ENCODE assay signal across 9 cellular contexts in the genomic region with DNA sequence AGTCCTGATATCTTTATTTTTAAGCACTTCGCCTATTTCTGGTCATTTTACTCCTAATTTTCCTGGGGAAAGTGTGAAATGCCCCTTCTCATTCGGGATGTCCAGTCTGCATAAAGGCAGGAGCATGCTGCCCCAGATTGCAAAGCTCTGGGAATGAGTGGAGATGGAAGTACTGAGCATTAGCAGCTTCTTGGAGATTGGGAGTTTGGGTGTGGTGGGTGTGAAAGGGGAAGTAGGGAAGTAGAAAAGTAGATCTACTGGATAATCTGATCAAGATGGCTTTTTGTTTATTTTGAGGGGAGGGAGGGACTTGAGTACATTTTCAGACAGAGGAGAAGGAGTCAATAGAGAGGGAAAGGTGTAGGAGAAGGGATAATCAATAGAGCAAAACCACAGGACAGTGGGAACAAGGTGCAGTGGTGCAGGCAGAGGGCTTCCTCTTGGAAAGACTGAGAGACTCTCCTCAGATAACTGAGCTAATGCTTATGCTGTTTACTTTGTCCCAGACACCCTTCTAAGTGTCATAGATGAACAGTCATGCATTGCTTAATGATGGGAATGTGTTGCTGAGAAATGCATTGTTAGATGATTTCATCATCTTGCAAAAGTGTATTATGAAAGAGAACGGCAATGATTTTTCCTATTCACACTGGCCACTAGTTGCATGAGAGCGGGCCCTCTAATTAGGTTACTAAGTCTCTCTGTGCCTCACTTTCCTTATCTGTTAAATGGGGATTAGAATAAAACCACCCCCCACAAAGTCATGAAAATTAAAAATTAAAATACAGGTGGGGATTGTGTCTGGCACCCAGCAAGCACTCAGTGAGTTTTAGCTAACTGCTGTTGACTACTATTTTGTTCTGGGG. TPM values are rescaled to one million over a fixed set of nuclear protein-coding genes. Genes with fewer than 3 reads are reported as not detected.
A peak's percentile ranks its signal among the peaks of the same experiment; 100 is the strongest.
DNase-seq lines count a peak whose midpoint lies in the region; ATAC-seq, FAIRE-seq and TF ChIP-seq lines count a peak whose summit lies in the region.
"Had no signal": no experiment of that assay in that cellular context is flagged by ENCODE, and none has a peak within 500 bp of the region (broad histone marks: within the 10 kb centered on the region; RNA-seq: fewer than 3 reads in every experiment).

No MANE protein-coding gene starts in this region.

- H4K8ac ChIP-seq in trophoblast cell (ENCODE audit: low read depth, low read length): no peak overlapping the region

- H2AK5ac ChIP-seq in trophoblast cell (ENCODE audit: low read length): no peak overlapping the region

- H3K4me2 ChIP-seq in trophoblast cell (ENCODE audit: low read length): no peak overlapping the region

- H3K36me3 ChIP-seq in esophagus squamous epithelium (no peaks in the 10 kb centered on the region), trophoblast cell (ENCODE audit: control insufficient read depth in 1 of 2, insufficient read depth in 2 of 2, low read length in 2 of 2) (peaks cover 2 to 5% of the 10 kb centered on the region in 2 experiments)

- peaks cover 5 to 20% (median 15%) of the 10 kb centered on the region in 3 donors for H3K4me1 ChIP-seq in esophagus squamous epithelium
- H3K4me1 ChIP-seq in trophoblast cell (ENCODE audit: control insufficient read depth in 1 of 2, insufficient read depth in 2 of 2, low read length in 2 of 2): peaks cover 4% of the 10 kb centered on the region in 2 experiments

- no peak overlapping the region for H3K4me3 ChIP-seq in esophagus squamous epithelium
- H3K4me3 ChIP-seq in trophoblast cell (ENCODE audit: low read depth, low read length): no peak overlapping the region

- H3K79me2 ChIP-seq in trophoblast cell (ENCODE audit: control insufficient read depth, insufficient read depth, low read length, poor library complexity): no peaks in the 10 kb centered on the region

- ATAC-seq in GM18909 (IDR thresholded peaks at IDR 0.05; ENCODE audit: poor library complexity, unreplicated experiment) (no peak), GM18519 (IDR thresholded peaks at IDR 0.05; ENCODE audit: low FRiP score, unreplicated experiment) (no peak)

- H3K9ac ChIP-seq in trophoblast cell (ENCODE audit: low read length): no peak overlapping the region

- no peak overlapping the region for H2BK12ac ChIP-seq in trophoblast cell (ENCODE audit: low read length)

- no peak overlapping the region for H2AFZ ChIP-seq in trophoblast cell (ENCODE audit: insufficient read depth, low read length, poor library complexity)

- no peaks in the 10 kb centered on the region for H3K9me3 ChIP-seq in esophagus squamous epithelium
- H3K9me3 ChIP-seq in trophoblast cell (ENCODE audit: insufficient read depth, low read depth, low read length): no peaks in the 10 kb centered on the region

- no peak overlapping the region for H2BK5ac ChIP-seq in trophoblast cell (ENCODE audit: low read depth, low read length, poor library complexity)

- H3K14ac ChIP-seq in trophoblast cell (ENCODE audit: low read length): no peak overlapping the region

- H3K4ac ChIP-seq in trophoblast cell (ENCODE audit: low read depth, low read length): no peak overlapping the region

- H3K18ac ChIP-seq in trophoblast cell (ENCODE audit: low read length): no peak overlapping the region

- no peak for TF ChIP-seq POLR2A in esophagus squamous epithelium (IDR thresholded peaks at IDR 0.05)

- no peak for FAIRE-seq in frontal cortex (lab: Jason Lieb, UNC)

- peaks cover 2% of the 10 kb centered on the region for H3K79me1 ChIP-seq in trophoblast cell (ENCODE audit: low read length)

- WGBS in esophagus squamous epithelium, 2 donors: 56 to 73% methylated on average over 4 of the region's 4 CpGs
- no CpG with 5 or more reads among the region's 4 CpGs for WGBS in trophoblast cell (ENCODE audit: extremely low coverage, insufficient coverage, insufficient read length)

- H3K27me3 ChIP-seq in esophagus squamous epithelium: no peaks in the 10 kb centered on the region
- no peaks in the 10 kb centered on the region for H3K27me3 ChIP-seq in trophoblast cell (ENCODE audit: insufficient read depth, low read length)

- intact Hi-C loops in esophagus squamous epithelium (cut with DNase I): no loop called here
- intact Hi-C loops in posterior vena cava (cut with DNase I): loop anchor here in 1 of 2 donors (5.0 kb wide), 1 partner anchor 42 kb away; no protein-coding TSS in a partner anchor

- H4K12ac ChIP-seq in trophoblast cell (ENCODE audit: low read depth, low read length): no peak overlapping the region

- H3K23ac ChIP-seq in trophoblast cell (ENCODE audit: low read length): no peak overlapping the region

- H4K91ac ChIP-seq in trophoblast cell (ENCODE audit: low read depth, low read length): no peak overlapping the region

- TF ChIP-seq CTCF in esophagus squamous epithelium (IDR thresholded peaks at IDR 0.05): peak in 3 of 6 experiments; percentile 10 to 52 (median 23)

- no peak overlapping the region for H2BK120ac ChIP-seq in trophoblast cell (ENCODE audit: insufficient read depth, low read length, poor library complexity)

- peak; percentile 44 for DNase-seq in DMS53 (lab: John Stamatoyannopoulos, UW)
- peak; percentile 4 for DNase-seq in NCI-H69 (lab: John Stamatoyannopoulos, UW)
- no peak for DNase-seq in esophagus squamous epithelium (lab: John Stamatoyannopoulos, UW)
- DNase-seq in trophoblast cell: peak; percentile 52 to 92
- DNase-seq in posterior vena cava (ENCODE audit: low spot score): no peak
- no peak for DNase-seq in frontal cortex (ENCODE audit: low spot score in 2 of 2)
- DNase-seq: glutamatergic neuron had no signal

- H3K27ac ChIP-seq in esophagus squamous epithelium (peak overlapping the region in 3 of 4 donors; percentile 55 to 80 (median 57)), trophoblast cell (ENCODE audit: low read depth, low read length) (no peak overlapping the region)

RNA-seq across cellular contexts. Expression of a gene that starts 45.5 kb away (rescaled TPM):
- 10 to 100 TPM in 3 of 4 donors, 1 to 10 TPM in 1; 5.6 to 37.8 (median 19.2) TPM for total RNA-seq in esophagus squamous epithelium
- 23.8 and 24.1 TPM in 2 replicates for polyA plus RNA-seq in trophoblast cell (2013)
- total RNA-seq in posterior vena cava: 100 to 1,000 TPM; 125 to 135 TPM
- 9.0 TPM for total RNA-seq in frontal cortex

Comparison
In these comparisons a context has a peak if more than half of its experiments do, and no peak if none do; other contexts are left out.
1. DNase-seq: peak in DMS53 (single experiment), NCI-H69 (single experiment) and trophoblast cell (2 of 2); none in esophagus squamous epithelium (single experiment), posterior vena cava (single experiment) and frontal cortex (0 of 2).